In the genomic region with DNA sequence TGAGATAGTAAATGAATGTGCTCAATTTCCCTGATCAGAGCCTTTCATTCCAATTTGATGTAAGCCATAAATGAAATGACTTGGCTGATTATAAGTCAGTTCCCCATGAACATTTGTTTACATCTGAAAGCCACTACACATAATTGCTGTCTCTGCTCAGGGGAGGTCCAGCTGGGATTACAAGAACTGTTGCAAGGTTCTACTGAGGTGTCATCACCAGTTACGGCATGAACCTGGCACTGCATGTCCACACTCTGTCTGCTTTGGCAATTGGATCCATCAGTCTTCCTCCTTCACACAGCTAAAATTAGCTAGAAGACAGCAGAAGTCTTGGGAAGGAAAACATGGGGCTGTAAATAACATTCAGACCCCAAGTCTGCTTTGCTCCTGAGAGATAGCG, we compare ENCODE assay signal across 24 cellular contexts. TPM values are rescaled to one million over a fixed set of nuclear protein-coding genes. Genes with fewer than 3 reads are reported as not detected.
DNase-seq lines count a peak whose midpoint lies in the region; ATAC-seq and TF ChIP-seq lines count a peak whose summit lies in the region.
"Had no signal": no experiment of that assay in that cellular context is flagged by ENCODE, and none has a peak within 500 bp of the region (broad histone marks: within the 10 kb centered on the region; RNA-seq: fewer than 3 reads in every experiment).

No MANE protein-coding gene starts in this region.

- intact Hi-C loops in gastrocnemius medialis (cut with DNase I; ENCODE audit: low total_unique reads), result no loop called here
- intact Hi-C loops in Calu3 (cut with micrococcal nuclease; ENCODE audit: unreplicated experiment), result no loop called here

- no peaks in the 10 kb centered on the region for H3K36me3 Mint-ChIP-seq in Calu3 (ENCODE audit: insufficient read depth, unreplicated experiment)
- H3K36me3 Mint-ChIP-seq in CD8-positive, alpha-beta memory T cell, result no peaks in the 10 kb centered on the region

- H3K36me3 ChIP-seq in Loucy (ENCODE audit: insufficient read depth, low read length), result no peaks in the 10 kb centered on the region
- no peaks in the 10 kb centered on the region for H3K36me3 ChIP-seq in SJCRH30
- H3K36me3 ChIP-seq in gastrocnemius medialis, result no peaks in the 10 kb centered on the region
- no peaks in the 10 kb centered on the region for H3K36me3 ChIP-seq in CD8-positive, alpha-beta memory T cell (ENCODE audit: insufficient read depth, low read length)
- H3K36me3 ChIP-seq: BLaER1 had no signal

- H3K9ac ChIP-seq in Loucy (ENCODE audit: low read depth, low read length, poor library complexity, severe bottlenecking), result no peak overlapping the region
- H3K9ac ChIP-seq: BLaER1 had no signal

- DNase-seq in SJCRH30, result peak in 1 of 2 experiments; percentile 17
- peak; percentile 34 for DNase-seq in fibroblast of villous mesenchyme (ENCODE audit: low read depth)
- peak in 1 of 2 donors; percentile 19 for DNase-seq in gastrocnemius medialis
- DNase-seq in Calu3, result no peak
- DNase-seq in CD8-positive, alpha-beta memory T cell, result no peak
- DNase-seq: Caco-2; CD4-positive, alpha-beta T cell; DND-41; H7; HFFc6; KBM-7; NCI-H1092 treated with DMSO at 0.1 percent for 48 hours; NCI-H1694; NCI-H2081; NCI-H446; NK-92 treated with Interleukin-12 subunit alpha and Interleukin-12 subunit beta, amount 100 ng/mL, for 24 hours; SIG-M5 had no signal

- H3K4me1 ChIP-seq in Loucy (ENCODE audit: insufficient read depth, low read length, poor library complexity, severe bottlenecking), result peaks cover 4% of the 10 kb centered on the region
- peaks cover 31% of the 10 kb centered on the region for H3K4me1 ChIP-seq in SJCRH30
- H3K4me1 ChIP-seq in gastrocnemius medialis, result no peaks in the 10 kb centered on the region
- H3K4me1 ChIP-seq in CD8-positive, alpha-beta memory T cell (ENCODE audit: insufficient read depth, low read length), result no peaks in the 10 kb centered on the region
- H3K4me1 ChIP-seq: BLaER1, Caco-2 had no signal

- no peaks in the 10 kb centered on the region for H4K20me1 ChIP-seq in Loucy (ENCODE audit: insufficient read depth, low read length, poor library complexity, severe bottlenecking)

- 0 out of 2 replicates have a peak overlapping the region, but pooled peaks have one; percentile 16 for H2AFZ ChIP-seq in Loucy (ENCODE audit: low read length)

- H3K4me3 Mint-ChIP-seq in Calu3 (ENCODE audit: low read depth, unreplicated experiment), result no peak overlapping the region
- no peak overlapping the region for H3K4me3 Mint-ChIP-seq in CD8-positive, alpha-beta memory T cell
- H3K4me3 Mint-ChIP-seq: CD4-positive, alpha-beta T cell; HFFc6 had no signal

- no peak for TF ChIP-seq POLR2A in gastrocnemius medialis (IDR thresholded peaks at IDR 0.05)

- no peaks in the 10 kb centered on the region for H3K9me3 Mint-ChIP-seq in Calu3 (ENCODE audit: low read depth, unreplicated experiment)
- H3K9me3 Mint-ChIP-seq in CD8-positive, alpha-beta memory T cell, result no peaks in the 10 kb centered on the region
- H3K9me3 Mint-ChIP-seq: CD4-positive, alpha-beta T cell; HFFc6 had no signal

- H3K4me3 ChIP-seq in Loucy (ENCODE audit: low read length, poor library complexity, severe bottlenecking) (no peak overlapping the region), SJCRH30 (no peak overlapping the region), fibroblast of villous mesenchyme (ENCODE audit: low read depth, low read length) (no peak overlapping the region), gastrocnemius medialis (no peak overlapping the region)
- H3K4me3 ChIP-seq in CD8-positive, alpha-beta memory T cell (ENCODE audit: low read length), result no peak overlapping the region
- H3K4me3 ChIP-seq: BLaER1, GM12878 had no signal

- H3K9me2 ChIP-seq in Loucy (replicated peaks; ENCODE audit: low read depth, low read length), result no peaks in the 10 kb centered on the region

- no peak overlapping the region for H3K4me2 ChIP-seq in Loucy (ENCODE audit: low read depth, low read length, poor library complexity, severe bottlenecking)
- H3K4me2 ChIP-seq: BLaER1 had no signal

- no peak for TF ChIP-seq CTCF in Loucy (conservative IDR thresholded peaks at IDR 0.05; ENCODE audit: low read length)
- TF ChIP-seq CTCF in fibroblast of villous mesenchyme (IDR thresholded peaks at IDR 0.05; ENCODE audit: insufficient read depth, low read depth, low read length), result no peak
- no peak for TF ChIP-seq CTCF in gastrocnemius medialis (IDR thresholded peaks at IDR 0.05 in 4 of 5, conservative IDR thresholded peaks at IDR 0.05 in 1 of 5)
- TF ChIP-seq CTCF in Calu3 (IDR thresholded peaks at IDR 0.05; ENCODE audit: unreplicated experiment), result no peak

- H3F3A ChIP-seq in Loucy (ENCODE audit: low read depth), result no peaks in the 10 kb centered on the region

- in situ Hi-C loops in gastrocnemius medialis (cut with MboI; ENCODE audit: low sequenced_read_pairs in 4 of 4), result no loop called here

- no peaks in the 10 kb centered on the region for H3K79me2 ChIP-seq in Loucy (ENCODE audit: insufficient read depth, low read length)

- POLR2A ChIA-PET in CD8-positive, alpha-beta memory T cell (lab: Charles Lee), result no interaction called here

- H3K9me3 ChIP-seq in Loucy (ENCODE audit: insufficient read depth, low read depth, low read length) (no peaks in the 10 kb centered on the region), SJCRH30 (replicated peaks) (no peaks in the 10 kb centered on the region), gastrocnemius medialis (no peaks in the 10 kb centered on the region)
- H3K9me3 ChIP-seq in CD8-positive, alpha-beta memory T cell (ENCODE audit: low read length), result no peaks in the 10 kb centered on the region
- H3K9me3 ChIP-seq: BLaER1, Caco-2 had no signal

- no peaks in the 10 kb centered on the region for H3K27me3 Mint-ChIP-seq in Calu3 (ENCODE audit: unreplicated experiment)
- H3K27me3 Mint-ChIP-seq in CD8-positive, alpha-beta memory T cell, result peaks cover 15% of the 10 kb centered on the region in 2 donors

- BruUV-seq in Calu3 (replicated peaks; lab: Mats Ljungman, UMichigan), result no TSS peak

- ATAC-seq in gastrocnemius medialis (peak; percentile 93 to 94), HG02759 (IDR thresholded peaks at IDR 0.05; ENCODE audit: unreplicated experiment) (no peak)
- ATAC-seq: GM12878, Panc1, SK-N-SH treated with all-trans-retinoic acid at 6 μM for 48 hours had no signal

- H3K27me3 ChIP-seq in Loucy (ENCODE audit: insufficient read depth, low read length, poor library complexity, severe bottlenecking), result no peaks in the 10 kb centered on the region
- no peaks in the 10 kb centered on the region for H3K27me3 ChIP-seq in SJCRH30
- H3K27me3 ChIP-seq in gastrocnemius medialis, result no peaks in the 10 kb centered on the region
- no peaks in the 10 kb centered on the region for H3K27me3 ChIP-seq in CD8-positive, alpha-beta memory T cell (ENCODE audit: insufficient read depth, low read length, poor library complexity, severe bottlenecking)

- H3K4me1 Mint-ChIP-seq in Calu3 (ENCODE audit: low read depth, unreplicated experiment), result peaks cover 10% of the 10 kb centered on the region
- no peaks in the 10 kb centered on the region for H3K4me1 Mint-ChIP-seq in CD8-positive, alpha-beta memory T cell

- peak overlapping the region; percentile 1; the same call in 1 of the 2 replicates for H3K27ac ChIP-seq in SJCRH30
- H3K27ac ChIP-seq in gastrocnemius medialis, result no peak overlapping the region
- no peak overlapping the region for H3K27ac ChIP-seq in CD8-positive, alpha-beta memory T cell (ENCODE audit: low read depth, low read length)
- H3K27ac ChIP-seq: BLaER1, HL-60 had no signal

- H3K27ac Mint-ChIP-seq in Calu3 (ENCODE audit: unreplicated experiment), result no peak overlapping the region
- H3K27ac Mint-ChIP-seq in CD8-positive, alpha-beta memory T cell, result no peak overlapping the region
- H3K27ac Mint-ChIP-seq: CD4-positive, alpha-beta T cell; HFFc6 had no signal

- CTCF ChIA-PET in Calu3 (lab: Charles Lee), result no interaction called here
- CTCF ChIA-PET in CD8-positive, alpha-beta memory T cell (lab: Charles Lee), result no interaction called here

RNA-seq across cellular contexts. Expression of a gene that starts 12.8 kb away (rescaled TPM):
- 23.8 and 29.9 TPM in 2 replicates for total RNA-seq in SJCRH30 (2014; rRNA removed; shearing (Covaris generic))
- total RNA-seq in fibroblast of villous mesenchyme, result 3.9 and 4.3 TPM in 2 replicates
- 1 to 10 TPM; 1.7 to 4.5 (median 2.8) TPM for total RNA-seq in gastrocnemius medialis
- 18.9 and 21.0 TPM in 2 replicates for total RNA-seq in Calu3 (2022)
- 10 to 100 TPM; 27.8 to 31.2 TPM for total RNA-seq in CD8-positive, alpha-beta memory T cell
- 31.1 TPM for polyA plus RNA-seq in CD8-positive, alpha-beta memory T cell
